Comparison of ENCODE assay signal across 12 cellular contexts in genomic region chr1:206890125-206890637, GRCh38. TPM values are rescaled to one million over a fixed set of nuclear protein-coding genes. Genes with fewer than 3 reads are reported as not detected.
DNase-seq lines count a peak whose midpoint lies in the region; ATAC-seq and TF ChIP-seq lines count a peak whose summit lies in the region.
"Had no signal": no experiment of that assay in that cellular context is flagged by ENCODE, and none has a peak within 500 bp of the region (broad histone marks: within the 10 kb centered on the region; RNA-seq: fewer than 3 reads in every experiment).

No MANE protein-coding gene starts in this region.

- H2AFZ ChIP-seq in neural progenitor cell (replicated peaks), result no peak overlapping the region

- no peaks in the 10 kb centered on the region for H3K36me3 ChIP-seq in left lung
- no peaks in the 10 kb centered on the region for H3K36me3 ChIP-seq in neural progenitor cell
- H3K36me3 ChIP-seq: thoracic aorta had no signal

- H3F3A ChIP-seq in neural progenitor cell (ENCODE audit: low read depth), result no peaks in the 10 kb centered on the region

- H3K9ac ChIP-seq in neural progenitor cell, result no peak overlapping the region

- no peaks in the 10 kb centered on the region for H3K36me3 Mint-ChIP-seq in HFFc6 (ENCODE audit: low read depth)
- no peaks in the 10 kb centered on the region for H3K36me3 Mint-ChIP-seq in activated T-helper 17 cell treated with anti-CD3 and anti-CD28 coated beads, Interleukin-2, amount 50 U/mL, for 72 hours (ENCODE audit: low read depth)
- H3K36me3 Mint-ChIP-seq in neural progenitor cell, result no peaks in the 10 kb centered on the region

- H3K27ac Mint-ChIP-seq in HFFc6 (peak overlapping the region; percentile 81), neural progenitor cell (no peak overlapping the region)
- H3K27ac Mint-ChIP-seq in activated T-helper 17 cell treated with anti-CD3 and anti-CD28 coated beads, Interleukin-2, amount 50 U/mL, for 72 hours, result peak overlapping the region; percentile 54

- no peak overlapping the region for H3K4me2 ChIP-seq in neural progenitor cell

- no peaks in the 10 kb centered on the region for H4K20me1 ChIP-seq in neural progenitor cell (ENCODE audit: low read depth)

- intact Hi-C loops in left lung (cut with DNase I), result no loop called here

- H3K4me3 Mint-ChIP-seq in HFFc6 (peak overlapping the region; percentile 5), neural progenitor cell (no peak overlapping the region)
- H3K4me3 Mint-ChIP-seq in activated T-helper 17 cell treated with anti-CD3 and anti-CD28 coated beads, Interleukin-2, amount 50 U/mL, for 72 hours, result peak overlapping the region; percentile 55

- DNase-seq in HFFc6, result peak; percentile 43
- DNase-seq in left lung, result no peak
- no peak for DNase-seq in DMS153 (lab: John Stamatoyannopoulos, UW)
- DNase-seq in NCI-H1436 (lab: John Stamatoyannopoulos, UW), result no peak
- DNase-seq in neural progenitor cell (ENCODE audit: low spot score), result no peak
- DNase-seq: stimulated activated CD4-positive, alpha-beta T cell treated with anti-CD3 and anti-CD28 coated beads, Interleukin-12 subunit alpha, Interleukin-12 subunit beta, amount 100 ng/mL, for 4 hours had no signal

- H3K4me3 ChIP-seq in left lung (no peak overlapping the region), neural progenitor cell (no peak overlapping the region)
- H3K4me3 ChIP-seq: lung, SK-N-MC, thoracic aorta had no signal

- no peaks in the 10 kb centered on the region; the same call in 1 of the 2 replicates for H3K27me3 Mint-ChIP-seq in HFFc6 (ENCODE audit: insufficient read depth)
- no peaks in the 10 kb centered on the region for H3K27me3 Mint-ChIP-seq in activated T-helper 17 cell treated with anti-CD3 and anti-CD28 coated beads, Interleukin-2, amount 50 U/mL, for 72 hours
- peaks cover 2% of the 10 kb centered on the region for H3K27me3 Mint-ChIP-seq in neural progenitor cell (ENCODE audit: insufficient read depth, low read depth)

- peak; percentile 91 for ATAC-seq in activated T-helper 17 cell treated with anti-CD3 and anti-CD28 coated beads, Interleukin-2, amount 50 U/mL, for 72 hours (replicated peaks)
- ATAC-seq in left lung (peak; percentile 10), GM18517 (IDR thresholded peaks at IDR 0.05; ENCODE audit: unreplicated experiment) (no peak)

- H3K9me3 Mint-ChIP-seq in HFFc6 (no peaks in the 10 kb centered on the region), neural progenitor cell (no peaks in the 10 kb centered on the region)
- H3K9me3 Mint-ChIP-seq in activated T-helper 17 cell treated with anti-CD3 and anti-CD28 coated beads, Interleukin-2, amount 50 U/mL, for 72 hours, result no peaks in the 10 kb centered on the region

- peaks cover 76% of the 10 kb centered on the region for H3K4me1 Mint-ChIP-seq in HFFc6 (ENCODE audit: low read depth)
- H3K4me1 Mint-ChIP-seq in activated T-helper 17 cell treated with anti-CD3 and anti-CD28 coated beads, Interleukin-2, amount 50 U/mL, for 72 hours, result peaks cover 17% of the 10 kb centered on the region
- H3K4me1 Mint-ChIP-seq in neural progenitor cell, result no peaks in the 10 kb centered on the region

- no peaks in the 10 kb centered on the region for H3K27me3 ChIP-seq in left lung
- no peaks in the 10 kb centered on the region for H3K27me3 ChIP-seq in neural progenitor cell

- peak overlapping the region; percentile 26 for H3K27ac ChIP-seq in C4-2B
- no peak overlapping the region for H3K27ac ChIP-seq in left lung
- H3K27ac ChIP-seq in neural progenitor cell, result no peak overlapping the region
- H3K27ac ChIP-seq: SK-N-MC, thoracic aorta had no signal

- H3K4me1 ChIP-seq in left lung, result peaks cover 5 to 15% of the 10 kb centered on the region in 2 donors
- H3K4me1 ChIP-seq in neural progenitor cell, result no peaks in the 10 kb centered on the region

- TF ChIP-seq CTCF in C4-2B (conservative IDR thresholded peaks at IDR 0.05) (no peak), HFFc6 (IDR thresholded peaks at IDR 0.05) (no peak), left lung (IDR thresholded peaks at IDR 0.05) (no peak), neural progenitor cell (IDR thresholded peaks at IDR 0.05) (no peak)

- H3K9me3 ChIP-seq in left lung (no peaks in the 10 kb centered on the region), neural progenitor cell (ENCODE audit: low read depth) (no peaks in the 10 kb centered on the region)
- H3K9me3 ChIP-seq: thoracic aorta had no signal

- no peaks in the 10 kb centered on the region for H3K79me2 ChIP-seq in neural progenitor cell (ENCODE audit: low read depth)

RNA-seq across cellular contexts. Expression of gene IL24, which starts 7.1 kb away (rescaled TPM):
- total RNA-seq in HFFc6 (2021; fragmentation: NEBNext Ultra II Directional; extraction: Animal tissue kit (Norgen Biotek cat#: 25700)), result under 1 TPM in 1 of 6 experiments, not detected in 5; 0.24 TPM
- total RNA-seq in activated T-helper 17 cell treated with anti-CD3 and anti-CD28 coated beads, Interleukin-2, amount 50 U/mL, for 72 hours, result 1 to 10 TPM in 1 of 2 donors, under 1 TPM in 1; 0.15 to 4.6 TPM
- total RNA-seq in left lung (under 1 TPM in 1 of 2 donors, not detected in 1; 0.34 TPM), neural progenitor cell (ENCODE audit: low replicate concordance) (not detected in 2 replicates)
- total RNA-seq: lung, thoracic aorta had no signal

RNA-seq across cellular contexts. Expression of gene IL20, which starts 24.8 kb away (rescaled TPM):
- total RNA-seq in HFFc6 (2021; fragmentation: NEBNext Ultra II Directional; extraction: Animal tissue kit (Norgen Biotek cat#: 25700)), result not detected
- total RNA-seq in activated T-helper 17 cell treated with anti-CD3 and anti-CD28 coated beads, Interleukin-2, amount 50 U/mL, for 72 hours, result not detected
- total RNA-seq in left lung (not detected), neural progenitor cell (ENCODE audit: low replicate concordance) (not detected in 2 replicates)
- total RNA-seq: lung, thoracic aorta had no signal

RNA-seq across cellular contexts. Expression of gene FCMR, which starts 31.6 kb away (rescaled TPM):
- total RNA-seq in HFFc6 (2021; fragmentation: NEBNext Ultra II Directional; extraction: Animal tissue kit (Norgen Biotek cat#: 25700)), result 1 to 10 TPM in 2 of 6 experiments, under 1 TPM in 4; 0.28 to 1.3 (median 0.67) TPM
- 10 to 100 TPM; 22.7 to 74.0 TPM for total RNA-seq in activated T-helper 17 cell treated with anti-CD3 and anti-CD28 coated beads, Interleukin-2, amount 50 U/mL, for 72 hours
- total RNA-seq in left lung, result 1 to 10 TPM; 2.7 to 6.7 TPM
- not detected in 2 replicates for total RNA-seq in neural progenitor cell (ENCODE audit: low replicate concordance)

RNA-seq across cellular contexts. Expression of gene PIGR, which starts 56.1 kb away (rescaled TPM):
- under 1 TPM in 2 of 6 experiments, not detected in 4; 0.14 to 0.26 TPM for total RNA-seq in HFFc6 (2021; fragmentation: NEBNext Ultra II Directional; extraction: Animal tissue kit (Norgen Biotek cat#: 25700))
- under 1 TPM in 1 of 2 donors, not detected in 1; 0.34 TPM for total RNA-seq in activated T-helper 17 cell treated with anti-CD3 and anti-CD28 coated beads, Interleukin-2, amount 50 U/mL, for 72 hours
- total RNA-seq in left lung (100 to 1,000 TPM; 128 to 587 TPM), neural progenitor cell (ENCODE audit: low replicate concordance) (not detected in 2 replicates)
